ENCODE assay signal across 1 cellular context in the genomic region with DNA sequence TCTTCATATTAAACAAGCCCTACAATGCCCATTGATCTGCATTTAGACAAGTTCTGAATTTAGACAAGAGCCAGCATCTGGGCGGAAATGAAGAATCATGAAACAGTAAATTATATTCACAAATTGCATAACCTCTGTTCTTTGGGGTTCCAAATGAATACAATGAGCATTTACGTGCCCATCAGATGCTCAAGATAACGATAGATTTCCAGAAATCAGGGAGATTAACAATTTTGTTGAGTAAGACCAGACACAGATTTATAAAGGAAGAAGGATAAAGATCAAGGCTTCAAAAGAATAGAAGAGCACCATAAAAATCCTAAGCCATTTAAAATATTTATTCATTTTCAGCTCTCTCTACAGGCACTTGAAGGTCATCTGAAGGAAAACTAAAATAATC.
TF ChIP-seq lines count a peak whose summit lies in the region.

No MANE protein-coding gene starts in this region.

TF ChIP-seq in GM23338, 12 proteins besides CTCF, POLR2A, EP300 and RAD21:
- TF ChIP-seq, protein P1, sequence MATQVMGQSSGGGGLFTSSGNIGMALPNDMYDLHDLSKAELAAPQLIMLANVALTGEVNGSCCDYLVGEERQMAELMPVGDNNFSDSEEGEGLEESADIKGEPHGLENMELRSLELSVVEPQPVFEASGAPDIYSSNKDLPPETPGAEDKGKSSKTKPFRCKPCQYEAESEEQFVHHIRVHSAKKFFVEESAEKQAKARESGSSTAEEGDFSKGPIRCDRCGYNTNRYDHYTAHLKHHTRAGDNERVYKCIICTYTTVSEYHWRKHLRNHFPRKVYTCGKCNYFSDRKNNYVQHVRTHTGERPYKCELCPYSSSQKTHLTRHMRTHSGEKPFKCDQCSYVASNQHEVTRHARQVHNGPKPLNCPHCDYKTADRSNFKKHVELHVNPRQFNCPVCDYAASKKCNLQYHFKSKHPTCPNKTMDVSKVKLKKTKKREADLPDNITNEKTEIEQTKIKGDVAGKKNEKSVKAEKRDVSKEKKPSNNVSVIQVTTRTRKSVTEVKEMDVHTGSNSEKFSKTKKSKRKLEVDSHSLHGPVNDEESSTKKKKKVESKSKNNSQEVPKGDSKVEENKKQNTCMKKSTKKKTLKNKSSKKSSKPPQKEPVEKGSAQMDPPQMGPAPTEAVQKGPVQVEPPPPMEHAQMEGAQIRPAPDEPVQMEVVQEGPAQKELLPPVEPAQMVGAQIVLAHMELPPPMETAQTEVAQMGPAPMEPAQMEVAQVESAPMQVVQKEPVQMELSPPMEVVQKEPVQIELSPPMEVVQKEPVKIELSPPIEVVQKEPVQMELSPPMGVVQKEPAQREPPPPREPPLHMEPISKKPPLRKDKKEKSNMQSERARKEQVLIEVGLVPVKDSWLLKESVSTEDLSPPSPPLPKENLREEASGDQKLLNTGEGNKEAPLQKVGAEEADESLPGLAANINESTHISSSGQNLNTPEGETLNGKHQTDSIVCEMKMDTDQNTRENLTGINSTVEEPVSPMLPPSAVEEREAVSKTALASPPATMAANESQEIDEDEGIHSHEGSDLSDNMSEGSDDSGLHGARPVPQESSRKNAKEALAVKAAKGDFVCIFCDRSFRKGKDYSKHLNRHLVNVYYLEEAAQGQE (IDR thresholded peaks at IDR 0.05; ENCODE audit: unreplicated experiment): no peak
- TF ChIP-seq EZH2 (IDR thresholded peaks at IDR 0.05; ENCODE audit: low read depth, unreplicated experiment) (no peak), JUNB (IDR thresholded peaks at IDR 0.05; ENCODE audit: unreplicated experiment) (no peak), CREB1 (CRISPR knock-in tag; IDR thresholded peaks at IDR 0.05; ENCODE audit: low read depth) (no peak)
TF ChIP-seq in GM23338: peak in this region for 0.
